8 cellular contexts compared by ENCODE assay signal in the genomic region with DNA sequence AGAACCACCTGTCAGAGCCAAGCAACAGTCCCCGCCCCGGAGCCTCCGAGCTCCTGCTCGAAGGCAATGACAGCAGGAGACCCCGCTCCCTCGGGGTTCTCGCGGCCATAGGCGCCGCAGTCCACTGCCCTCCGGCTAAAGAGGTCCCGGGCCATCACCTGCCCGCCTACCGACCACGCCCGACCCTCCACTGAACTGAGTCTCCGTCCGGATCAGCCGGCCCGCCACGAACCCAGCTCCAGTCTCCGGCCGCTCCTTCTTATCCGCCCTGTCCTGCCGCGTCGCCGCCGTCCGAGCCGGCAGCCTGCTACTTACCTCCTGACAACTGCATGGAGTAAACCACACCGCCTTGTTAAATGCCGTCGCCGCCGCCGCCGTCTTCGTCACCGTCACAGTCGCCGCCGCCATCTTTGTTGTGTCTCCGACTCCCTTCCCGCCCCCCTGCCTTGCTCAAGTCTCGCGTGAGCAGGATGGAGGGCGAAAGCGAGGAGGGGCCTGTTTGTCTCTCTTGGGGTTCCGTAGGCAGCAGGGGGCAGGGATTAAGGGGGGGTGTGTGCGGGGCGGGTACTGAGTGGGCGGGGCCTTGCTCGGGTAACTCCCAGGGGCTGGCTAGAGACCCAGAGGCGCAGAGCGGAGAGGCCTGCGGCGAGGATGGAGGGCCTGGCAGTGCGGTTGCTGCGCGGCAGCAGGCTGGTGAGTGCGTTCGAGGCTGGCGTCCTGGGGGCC. TPM values are rescaled to one million over a fixed set of nuclear protein-coding genes. Genes with fewer than 3 reads are reported as not detected.
DNase-seq lines count a peak whose midpoint lies in the region; ATAC-seq, FAIRE-seq and TF ChIP-seq lines count a peak whose summit lies in the region.

ACADSB (plus strand) TSS at position 628 of the 726 bp plus-strand sequence; CDS start at position 652, 24 bp downstream.
A gene with protein sequence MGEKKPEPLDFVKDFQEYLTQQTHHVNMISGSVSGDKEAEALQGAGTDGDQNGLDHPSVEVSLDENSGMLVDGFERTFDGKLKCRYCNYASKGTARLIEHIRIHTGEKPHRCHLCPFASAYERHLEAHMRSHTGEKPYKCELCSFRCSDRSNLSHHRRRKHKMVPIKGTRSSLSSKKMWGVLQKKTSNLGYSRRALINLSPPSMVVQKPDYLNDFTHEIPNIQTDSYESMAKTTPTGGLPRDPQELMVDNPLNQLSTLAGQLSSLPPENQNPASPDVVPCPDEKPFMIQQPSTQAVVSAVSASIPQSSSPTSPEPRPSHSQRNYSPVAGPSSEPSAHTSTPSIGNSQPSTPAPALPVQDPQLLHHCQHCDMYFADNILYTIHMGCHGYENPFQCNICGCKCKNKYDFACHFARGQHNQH (minus strand): TSS at position 417 of the 726 bp plus-strand sequence. CDS start 10,170 bp downstream, outside the sequence.

- FAIRE-seq in urothelium cell line (lab: Jason Lieb, UNC): peak; percentile 86

- H3K36me3 ChIP-seq in right atrium auricular region: no peaks in the 10 kb centered on the region

- ATAC-seq in GM18502 (IDR thresholded peaks at IDR 0.05; ENCODE audit: poor library complexity, unreplicated experiment) (peak; percentile 83), HG02943 (IDR thresholded peaks at IDR 0.05; ENCODE audit: low read depth, unreplicated experiment) (peak; percentile 75), T-helper 17 cell (peak; percentile 90)

- H3K36me3 Mint-ChIP-seq in T-helper 17 cell (ENCODE audit: low read depth): peaks cover 3% of the 10 kb centered on the region

- peak; percentile 46 to 92 for DNase-seq in NCI-H187 (lab: John Stamatoyannopoulos, UW)
- DNase-seq in T-helper 17 cell: peak; percentile 89 to 95 (median 91)
- peak; percentile 97 for DNase-seq in right atrium auricular region (ENCODE audit: low spot score)
- DNase-seq in pulmonary artery endothelial cell (ENCODE audit: low read depth, low spot score): peak; percentile 88
- DNase-seq in urothelium cell line (ENCODE audit: low spot score): peak; percentile 96

- H3K4me1 ChIP-seq in right atrium auricular region: peaks cover 0 to 39% of the 10 kb centered on the region in 2 donors

- H3K27ac Mint-ChIP-seq in T-helper 17 cell: peak within 1 kb of the TSS; percentile 99

- peak within 1 kb of the TSS; percentile 100 for H3K4me3 Mint-ChIP-seq in T-helper 17 cell

- H3K4me1 Mint-ChIP-seq in T-helper 17 cell: peaks cover 42% of the 10 kb centered on the region

- H3K27me3 ChIP-seq in right atrium auricular region: no peaks in the 10 kb centered on the region

- TF ChIP-seq CTCF in right atrium auricular region (IDR thresholded peaks at IDR 0.05): no peak

- peak within 1 kb of the TSS; percentile 95 to 99 for H3K4me3 ChIP-seq in right atrium auricular region

- H3K27ac ChIP-seq in angular gyrus (ENCODE audit: low read depth, low read length): peak within 1 kb of the TSS; percentile 82
- peak within 1 kb of the TSS; percentile 94 to 98 for H3K27ac ChIP-seq in right atrium auricular region

- H3K9me3 ChIP-seq in T-helper 17 cell (ENCODE audit: control insufficient read depth, low read length, poor library complexity, severe bottlenecking): no peaks in the 10 kb centered on the region
- H3K9me3 ChIP-seq in right atrium auricular region: no peaks in the 10 kb centered on the region

- no peaks in the 10 kb centered on the region for H3K27me3 Mint-ChIP-seq in T-helper 17 cell

RNA-seq across cellular contexts. Expression of gene ACADSB, which starts in this region (rescaled TPM):
- total RNA-seq in T-helper 17 cell (10 to 100 TPM; 19.8 to 24.0 TPM), right atrium auricular region (10 to 100 TPM; 17.7 to 41.1 TPM), pulmonary artery endothelial cell (4.5 and 5.7 TPM in 2 replicates)

RNA-seq across cellular contexts. Expression of the second gene that starts in this region (rescaled TPM):
- total RNA-seq in T-helper 17 cell (10 to 100 TPM; 35.7 to 56.1 TPM), right atrium auricular region (1 to 10 TPM; 5.0 to 7.9 TPM), pulmonary artery endothelial cell (2.7 and 3.8 TPM in 2 replicates)

Comparison
In these comparisons a context has a peak if more than half of its experiments do, and no peak if none do; other contexts are left out.
1. Peak in every context shown above with its lines: DNase-seq, ATAC-seq, H3K4me3 ChIP-seq and H3K27ac ChIP-seq.